16 cellular contexts compared by ENCODE assay signal in genomic region chr22:23501708-23502107, GRCh38.
"Had no signal": no experiment of that assay in that cellular context is flagged by ENCODE, and none has a peak within 500 bp of the region (broad histone marks: within the 10 kb centered on the region; RNA-seq: fewer than 3 reads in every experiment).

No MANE protein-coding gene starts in this region.

- H2AFZ ChIP-seq: neural progenitor cell had no signal

- ATAC-seq: activated CD8-positive, alpha-beta memory T cell treated with anti-CD3 and anti-CD28 coated beads, Interleukin-2, amount 10 ng/mL, durations not matched to agents 7 days and 5 days; left cardiac atrium; pancreas; stimulated activated naive B cell treated with anti-CD40 and anti-IgM and Interleukin-4, amounts not matched to agents 10 μg/mL and 1 μg/mL and 100 μg/mL, for 72 hours; T-cell had no signal

- H3K36me3 ChIP-seq: ascending aorta, neural progenitor cell, pancreas, spleen, thyroid gland had no signal

- H3K4me1 ChIP-seq: ascending aorta, pancreas, thyroid gland had no signal

- H3K4me2 ChIP-seq: neural progenitor cell had no signal

- H3K9ac ChIP-seq: neural progenitor cell had no signal

- H3K9me3 ChIP-seq: ascending aorta, pancreas, spleen, thyroid gland had no signal

- DNase-seq: activated CD4-positive, alpha-beta memory T cell treated with anti-CD3 and anti-CD28 coated beads, Interleukin-2, amount 10 ng/mL, durations not matched to agents 7 days and 5 days; activated CD4-positive, alpha-beta T cell treated with anti-CD3 and anti-CD28 coated beads for 48 hours; activated CD4-positive, CD25-positive, alpha-beta regulatory T cell; activated CD8-positive, alpha-beta memory T cell treated with anti-CD3 and anti-CD28 coated beads, Interleukin-2, amount 10 ng/mL, durations not matched to agents 7 days and 5 days; cerebellar nuclear complex; effector CD8-positive, alpha-beta T cell; left cardiac atrium; midbrain; pancreas; spleen; stimulated activated CD4-positive, alpha-beta T cell treated with anti-CD3 and anti-CD28 coated beads, Interleukin-4, amount 100 ng/mL, for 4 hours; stimulated activated naive B cell treated with anti-CD40 and anti-IgM and Interleukin-4, amounts not matched to agents 10 μg/mL and 1 μg/mL and 100 μg/mL, for 72 hours; T-cell; thyroid gland had no signal

- H3K4me3 ChIP-seq: ascending aorta, neural progenitor cell, pancreas, spleen, thyroid gland had no signal

- H3K27ac ChIP-seq: ascending aorta, neural progenitor cell, pancreas, spleen, thyroid gland had no signal

- H3K27me3 ChIP-seq: ascending aorta, neural progenitor cell, pancreas, spleen, thyroid gland had no signal
